Comparison of ENCODE assay signal across 22 cellular contexts in the genomic region with DNA sequence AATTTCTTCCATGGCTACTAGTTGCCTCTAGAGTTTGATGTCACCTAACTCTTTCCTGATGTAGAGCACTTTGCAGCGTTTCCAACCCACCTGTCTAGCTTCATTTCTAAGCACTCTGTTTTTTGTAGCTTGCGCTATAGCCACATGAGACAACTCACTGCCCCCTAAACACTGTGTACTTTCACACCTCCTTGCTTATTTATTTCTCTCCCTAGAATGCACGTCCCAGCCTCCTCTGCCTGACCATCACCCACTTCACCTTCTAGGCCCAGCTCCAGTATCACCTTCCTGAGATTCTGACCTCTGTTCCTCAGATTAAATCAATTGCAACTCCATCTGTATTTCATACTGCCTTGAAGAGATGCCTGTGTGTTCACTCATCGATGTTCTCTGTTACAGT. TPM values are rescaled to one million over a fixed set of nuclear protein-coding genes. Genes with fewer than 3 reads are reported as not detected.
A peak's percentile ranks its signal among the peaks of the same experiment; 100 is the strongest.
DNase-seq lines count a peak whose midpoint lies in the region; ATAC-seq and TF ChIP-seq lines count a peak whose summit lies in the region.
"Had no signal": no experiment of that assay in that cellular context is flagged by ENCODE, and none has a peak within 500 bp of the region (broad histone marks: within the 10 kb centered on the region; RNA-seq: fewer than 3 reads in every experiment).

No MANE protein-coding gene starts in this region.

- H3K9me3 ChIP-seq in T-helper 17 cell (ENCODE audit: control insufficient read depth, low read length, poor library complexity, severe bottlenecking) (no peaks in the 10 kb centered on the region), sigmoid colon (no peaks in the 10 kb centered on the region), breast epithelium (no peaks in the 10 kb centered on the region)
- H3K9me3 ChIP-seq: ascending aorta, colonic mucosa, testis had no signal

- intact Hi-C loops in left cardiac atrium (cut with DNase I) (no loop called here), sigmoid colon (cut with DNase I) (no loop called here), breast epithelium (cut with DNase I; ENCODE audit: low total_unique reads) (no loop called here)

- 88 to 95% methylated on average over 4 of the region's 4 CpGs for WGBS in sigmoid colon, 2 donors

- H3K4me1 ChIP-seq in sigmoid colon: peaks cover 0 to 48% (median 32%) of the 10 kb centered on the region in 4 donors
- no peaks in the 10 kb centered on the region for H3K4me1 ChIP-seq in breast epithelium
- H3K4me1 ChIP-seq: colonic mucosa, testis had no signal

- H3K36me3 ChIP-seq in sigmoid colon (peaks cover 0 to 10% (median 0%) of the 10 kb centered on the region in 4 donors), breast epithelium (no peaks in the 10 kb centered on the region)
- H3K36me3 ChIP-seq: colonic mucosa had no signal

- TF ChIP-seq EP300 in sigmoid colon (IDR thresholded peaks at IDR 0.05): no peak

- H3K4me1 Mint-ChIP-seq in activated naive CD4-positive, alpha-beta T cell treated with anti-CD3 and anti-CD28 coated beads, Interleukin-2, amount 10 ng/mL, durations not matched to agents 7 days and 5 days: peaks cover 43% of the 10 kb centered on the region
- H3K4me1 Mint-ChIP-seq in T-helper 17 cell: peaks cover 49% of the 10 kb centered on the region

- CTCF ChIA-PET in activated naive CD4-positive, alpha-beta T cell treated with anti-CD3 and anti-CD28 coated beads, Interleukin-2, amount 10 ng/mL, durations not matched to agents 7 days and 5 days (lab: Charles Lee): interaction anchor here (1.2 to 4.2 kb wide), 2 partner anchors 22 to 44 kb away, joined by 3 to 29 read pairs; no protein-coding TSS in a partner anchor

- H3K27ac ChIP-seq in sigmoid colon (peak overlapping the region in 3 of 4 donors; percentile 11 to 57 (median 50)), breast epithelium (no peak overlapping the region)
- H3K27ac ChIP-seq: ascending aorta; BLaER1 treated with 17β-estradiol and CSF1 and Interleukin-3, amounts not matched to agents 10 nM and 100 nM; colonic mucosa; RWPE1; testis had no signal

- TF ChIP-seq POLR2A in sigmoid colon (IDR thresholded peaks at IDR 0.05) (no peak), breast epithelium (IDR thresholded peaks at IDR 0.05) (no peak)

- no peak for ATAC-seq in T-helper 17 cell
- peak; percentile 9 to 39 for ATAC-seq in left cardiac atrium
- ATAC-seq: K562 had no signal

- H3K36me3 Mint-ChIP-seq in activated naive CD4-positive, alpha-beta T cell treated with anti-CD3 and anti-CD28 coated beads, Interleukin-2, amount 10 ng/mL, durations not matched to agents 7 days and 5 days: peaks cover 50% of the 10 kb centered on the region
- H3K36me3 Mint-ChIP-seq in T-helper 17 cell (ENCODE audit: low read depth): peaks cover 17% of the 10 kb centered on the region

- no peaks in the 10 kb centered on the region for H3K9me3 Mint-ChIP-seq in activated naive CD4-positive, alpha-beta T cell treated with anti-CD3 and anti-CD28 coated beads, Interleukin-2, amount 10 ng/mL, durations not matched to agents 7 days and 5 days

- peak overlapping the region; percentile 1 for H3K27ac Mint-ChIP-seq in activated naive CD4-positive, alpha-beta T cell treated with anti-CD3 and anti-CD28 coated beads, Interleukin-2, amount 10 ng/mL, durations not matched to agents 7 days and 5 days
- peak overlapping the region; percentile 89 for H3K27ac Mint-ChIP-seq in T-helper 17 cell

- H3K27me3 ChIP-seq in sigmoid colon (no peaks in the 10 kb centered on the region), breast epithelium (no peaks in the 10 kb centered on the region)
- H3K27me3 ChIP-seq: ascending aorta; BLaER1 treated with 17β-estradiol and CSF1 and Interleukin-3, amounts not matched to agents 10 nM and 100 nM; colonic mucosa; testis had no signal

- no peak for TF ChIP-seq CTCF in sigmoid colon (IDR thresholded peaks at IDR 0.05)
- TF ChIP-seq CTCF in breast epithelium (IDR thresholded peaks at IDR 0.05): no peak

- no peaks in the 10 kb centered on the region for H3K27me3 Mint-ChIP-seq in activated naive CD4-positive, alpha-beta T cell treated with anti-CD3 and anti-CD28 coated beads, Interleukin-2, amount 10 ng/mL, durations not matched to agents 7 days and 5 days
- no peaks in the 10 kb centered on the region for H3K27me3 Mint-ChIP-seq in T-helper 17 cell

- no peak overlapping the region for H3K4me3 Mint-ChIP-seq in activated naive CD4-positive, alpha-beta T cell treated with anti-CD3 and anti-CD28 coated beads, Interleukin-2, amount 10 ng/mL, durations not matched to agents 7 days and 5 days
- no peak overlapping the region for H3K4me3 Mint-ChIP-seq in T-helper 17 cell

- H3K4me3 ChIP-seq in sigmoid colon: no peak overlapping the region
- H3K4me3 ChIP-seq in breast epithelium: no peak overlapping the region
- H3K4me3 ChIP-seq: ascending aorta; BLaER1 treated with 17β-estradiol and CSF1 and Interleukin-3, amounts not matched to agents 10 nM and 100 nM; colonic mucosa; K562; testis had no signal

- no peak for DNase-seq in activated naive CD4-positive, alpha-beta T cell treated with anti-CD3 and anti-CD28 coated beads, Interleukin-2, amount 10 ng/mL, durations not matched to agents 7 days and 5 days
- no peak for DNase-seq in activated naive CD4-positive, alpha-beta T cell treated with anti-CD3 and anti-CD28 coated beads, Interleukin-2, amount 50 U/mL, for 16 hours
- DNase-seq in T-helper 17 cell: no peak
- no peak for DNase-seq in left cardiac atrium
- DNase-seq in sigmoid colon: no peak
- no peak for DNase-seq in breast epithelium (ENCODE audit: low spot score in 2 of 2)
- DNase-seq in HCEC 1CT: no peak
- no peak for DNase-seq in hepatic stellate cell (ENCODE audit: low spot score)
- DNase-seq: activated CD4-positive, CD25-positive, alpha-beta regulatory T cell treated with anti-CD3 and anti-CD28 coated beads, Interleukin-2, amount 50 U/mL, for 72 hours; activated gamma-delta T cell treated with Interleukin-2 at 50 U/mL for 16 hours; colonic mucosa; DMS153; GDM1; NCI-H146; NCI-H2171; NCI-H526; occipital lobe; testis had no signal

RNA-seq across cellular contexts. Expression of a gene that starts 32.5 kb away (rescaled TPM):
- total RNA-seq in T-helper 17 cell (100 to 1,000 TPM; 510 to 525 TPM), left cardiac atrium (100 to 1,000 TPM; 263 to 280 TPM), sigmoid colon (100 to 1,000 TPM; 292 to 657 (median 428) TPM), breast epithelium (100 to 1,000 TPM; 279 to 350 (median 325) TPM)
- 10 to 100 TPM; 16.0 to 74.1 (median 18.0) TPM for polyA plus RNA-seq in sigmoid colon

Comparison
In these comparisons a context has a peak if more than half of its experiments do, and no peak if none do; other contexts are left out.
1. H3K27ac ChIP-seq: peak in sigmoid colon (3 of 4); none in breast epithelium (0 of 2).